In the genomic region with DNA sequence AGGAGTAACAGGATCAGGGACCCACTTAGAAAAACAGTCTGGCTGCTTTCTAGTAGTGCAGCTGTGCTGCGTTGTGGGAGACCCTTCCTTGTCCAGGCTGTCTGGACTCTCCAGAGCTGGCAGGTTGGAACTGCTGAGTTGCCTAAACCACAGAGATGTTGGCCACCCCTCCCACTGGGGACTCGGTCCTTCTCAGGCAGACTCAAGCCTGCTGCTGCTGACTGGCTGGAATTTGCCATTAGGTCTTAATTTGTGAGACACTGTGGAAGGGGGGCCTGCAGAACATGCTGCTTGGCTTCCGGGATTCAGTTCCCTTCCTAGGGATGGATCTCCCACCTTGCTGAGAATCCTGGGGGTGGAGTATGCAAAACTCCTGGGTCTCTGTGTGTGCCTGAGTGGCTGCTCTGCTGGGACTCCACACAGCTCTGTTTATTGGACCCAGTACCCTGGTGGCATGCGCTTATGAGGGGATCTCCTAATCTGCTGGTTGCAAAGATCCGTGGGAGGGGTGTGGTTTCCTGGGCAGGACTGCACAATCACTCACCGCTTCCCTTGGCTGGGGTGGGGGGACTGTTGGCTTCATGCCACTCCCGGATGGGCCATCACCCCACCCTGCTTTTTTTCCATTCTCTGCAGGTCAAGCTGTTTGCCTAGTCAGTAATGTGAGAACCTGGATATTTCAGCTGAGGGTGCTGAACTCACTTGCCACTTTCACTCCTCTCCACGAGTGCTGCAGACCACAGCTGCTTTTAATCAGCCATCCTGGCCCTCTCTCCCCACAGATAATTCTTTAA, we compare ENCODE assay signal across 9 cellular contexts.
DNase-seq lines count a peak whose midpoint lies in the region; ATAC-seq and TF ChIP-seq lines count a peak whose summit lies in the region.
"Had no signal": no experiment of that assay in that cellular context is flagged by ENCODE, and none has a peak within 500 bp of the region (broad histone marks: within the 10 kb centered on the region; RNA-seq: fewer than 3 reads in every experiment).

No MANE protein-coding gene starts in this region.

- H3K9me3 ChIP-seq in colonic mucosa: no peaks in the 10 kb centered on the region

- H3K4me1 ChIP-seq in colonic mucosa: no peaks in the 10 kb centered on the region

- H3K36me3 ChIP-seq in colonic mucosa: no peaks in the 10 kb centered on the region

- intact Hi-C loops in colonic mucosa (cut with DNase I) (no loop called here), posterior vena cava (cut with DNase I) (no loop called here)

- no peak for TF ChIP-seq CTCF in RWPE1 (conservative IDR thresholded peaks at IDR 0.05; ENCODE audit: low read depth)
- no peak for TF ChIP-seq CTCF in colonic mucosa (IDR thresholded peaks at IDR 0.05)

- H3K27me3 ChIP-seq in colonic mucosa: no peaks in the 10 kb centered on the region

- peak; percentile 93 for ATAC-seq in GM18868 (IDR thresholded peaks at IDR 0.05; ENCODE audit: unreplicated experiment)
- ATAC-seq in HG02763 (IDR thresholded peaks at IDR 0.05; ENCODE audit: unreplicated experiment): peak; percentile 80

- POLR2A ChIA-PET in RWPE1 (lab: Yijun Ruan, JAX; ENCODE audit: low non-redundant PET): no interaction called here

- DNase-seq in RWPE1 (ENCODE audit: low spot score) (peak; percentile 1), colonic mucosa (peak; percentile 23), posterior vena cava (ENCODE audit: low spot score) (peak; percentile 76), nucleus accumbens (lab: John Stamatoyannopoulos, UW) (no peak), NCI-H1436 (lab: John Stamatoyannopoulos, UW) (no peak)
- no peak for DNase-seq in effector CD4-positive, alpha-beta T cell

- CTCF ChIA-PET in RWPE1 (lab: Yijun Ruan, JAX): no interaction called here

- H3K9ac ChIP-seq in colonic mucosa (ENCODE audit: low read depth in 2 of 2, low read length in 2 of 2): no peak overlapping the region
- H3K9ac ChIP-seq: KMS-11 had no signal

- H3K27ac ChIP-seq in RWPE1 (peak overlapping the region; percentile 18; the same call in 1 of the 2 replicates), colonic mucosa (no peak overlapping the region)
- H3K27ac ChIP-seq: KMS-11 had no signal

- H3K4me3 ChIP-seq in colonic mucosa: no peak overlapping the region

Comparison
In these comparisons a context has a peak if more than half of its experiments do, and no peak if none do; other contexts are left out.
1. DNase-seq: peak in RWPE1 (single experiment), colonic mucosa (single experiment) and posterior vena cava (single experiment); none in nucleus accumbens (0 of 56), effector CD4-positive, alpha-beta T cell (single experiment) and NCI-H1436 (single experiment).